ENCODE assay signal across 1 cellular context in the genomic region with DNA sequence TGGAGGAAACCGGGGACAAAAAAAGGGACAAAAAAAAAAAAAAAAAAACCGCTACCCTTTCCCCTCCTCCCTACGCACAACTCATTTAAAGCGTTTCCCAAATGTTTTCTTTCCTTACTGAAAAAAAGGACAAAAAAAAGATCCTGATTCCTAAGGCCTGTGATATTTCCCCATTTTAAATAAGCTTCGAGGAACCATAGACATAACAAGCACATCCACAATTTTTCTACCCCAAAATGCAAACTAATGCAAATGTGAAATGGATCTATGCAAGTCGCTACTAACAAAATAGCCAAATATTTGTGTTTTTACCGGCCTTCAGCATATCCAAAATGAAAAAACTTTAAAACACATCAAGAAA.
TF ChIP-seq lines count a peak whose summit lies in the region.

No MANE protein-coding gene starts in this region.

TF ChIP-seq in H1, 55 proteins besides CTCF, POLR2A, EP300 and RAD21:
- TF ChIP-seq GABPA (IDR thresholded peaks at IDR 0.05; ENCODE audit: borderline replicate concordance, insufficient read depth, low read length): no peak
- TF ChIP-seq NANOG (IDR thresholded peaks at IDR 0.05; ENCODE audit: insufficient read depth, low read depth, low read length, poor library complexity, severe bottlenecking): no peak
- TF ChIP-seq POLR2AphosphoS5 (IDR thresholded peaks at IDR 0.05; ENCODE audit: low read depth, low read length): no peak
- TF ChIP-seq NRF1 (IDR thresholded peaks at IDR 0.05; ENCODE audit: low read depth, low read length): no peak
- no peak for TF ChIP-seq BRCA1 (IDR thresholded peaks at IDR 0.05; ENCODE audit: low read depth, low read length)
- no peak for TF ChIP-seq TEAD4 (IDR thresholded peaks at IDR 0.05; ENCODE audit: low read depth, low read length)
- no peak for TF ChIP-seq RBBP5 (IDR thresholded peaks at IDR 0.05; ENCODE audit: borderline replicate concordance, low read depth, low read length)
- TF ChIP-seq BACH1 (IDR thresholded peaks at IDR 0.05; ENCODE audit: low read length): no peak
- TF ChIP-seq ZNF274 (IDR thresholded peaks at IDR 0.05; ENCODE audit: borderline replicate concordance, extremely low read depth, low read length): no peak
- no peak for TF ChIP-seq SIN3A (conservative IDR thresholded peaks at IDR 0.05 in 1 of 2, IDR thresholded peaks at IDR 0.05 in 1 of 2; ENCODE audit: low read depth in 1 of 2, low read length in 2 of 2)
- no peak for TF ChIP-seq KDM4A (IDR thresholded peaks at IDR 0.05; ENCODE audit: low read depth, low read length, severe bottlenecking)
- TF ChIP-seq GTF2F1 (IDR thresholded peaks at IDR 0.05; ENCODE audit: borderline replicate concordance, low read depth, low read length): no peak
- no peak for TF ChIP-seq SRF (IDR thresholded peaks at IDR 0.05; ENCODE audit: low read depth, low read length)
- TF ChIP-seq POU5F1 (IDR thresholded peaks at IDR 0.05; ENCODE audit: low read depth, low read length): no peak
- no peak for TF ChIP-seq RNF2 (IDR thresholded peaks at IDR 0.05; ENCODE audit: borderline replicate concordance, low read depth, low read length, missing control alignments, poor library complexity, severe bottlenecking)
- TF ChIP-seq SIX5 (IDR thresholded peaks at IDR 0.05; ENCODE audit: low read depth, low read length): no peak
- no peak for TF ChIP-seq HDAC6 (IDR thresholded peaks at IDR 0.05; ENCODE audit: low read depth, low read length)
- TF ChIP-seq E2F6 (IDR thresholded peaks at IDR 0.05): no peak
